Comparison of ENCODE assay signal across 8 cellular contexts in genomic region chr1:185680453-185680852, GRCh38. TPM values are rescaled to one million over a fixed set of nuclear protein-coding genes. Genes with fewer than 3 reads are reported as not detected.
DNase-seq lines count a peak whose midpoint lies in the region; ATAC-seq and TF ChIP-seq lines count a peak whose summit lies in the region.

No MANE protein-coding gene starts in this region.

- no peaks in the 10 kb centered on the region for H3K9me3 Mint-ChIP-seq in activated T-cell treated with anti-CD3 and anti-CD28 coated beads, Interleukin-2, amount 50 U/mL, for 24 hours
- H3K9me3 Mint-ChIP-seq in activated naive CD8-positive, alpha-beta T cell (ENCODE audit: low read depth): no peaks in the 10 kb centered on the region

- H3K4me2 ChIP-seq in Karpas-422 (ENCODE audit: low read depth, low read length, poor library complexity, severe bottlenecking): no peak overlapping the region

- H3K36me3 Mint-ChIP-seq in activated T-cell treated with anti-CD3 and anti-CD28 coated beads, Interleukin-2, amount 50 U/mL, for 24 hours (ENCODE audit: low read depth): no peaks in the 10 kb centered on the region
- H3K36me3 Mint-ChIP-seq in activated naive CD8-positive, alpha-beta T cell: no peaks in the 10 kb centered on the region

- no peak overlapping the region for H3K4me3 ChIP-seq in Karpas-422 (ENCODE audit: low read length)
- H3K4me3 ChIP-seq in transverse colon: no peak overlapping the region

- H3K79me2 ChIP-seq in Karpas-422 (ENCODE audit: low read length): no peaks in the 10 kb centered on the region

- peak overlapping the region; percentile 37; the same call in 1 of the 2 replicates for H3K9ac ChIP-seq in Karpas-422 (ENCODE audit: low read length)

- in situ Hi-C loops in transverse colon (cut with MboI; ENCODE audit: low pct_ligation_motif_present in 1 of 4, low pct_unique_long_range_greater_than_20kb in 1 of 4, low sequenced_read_pairs in 3 of 4): loop anchor here in 2 of 4 donors (25.0 kb wide), 1 partner anchor 868 kb away; no protein-coding TSS in a partner anchor

- intact Hi-C loops in transverse colon (cut with DNase I; ENCODE audit: low total_unique reads): no loop called here

- H3K27ac ChIP-seq in Karpas-422 (ENCODE audit: low read length) (no peak overlapping the region), transverse colon (no peak overlapping the region)

- peaks cover 29% of the 10 kb centered on the region for H3K4me1 Mint-ChIP-seq in activated T-cell treated with anti-CD3 and anti-CD28 coated beads, Interleukin-2, amount 50 U/mL, for 24 hours (ENCODE audit: low read depth)
- H3K4me1 Mint-ChIP-seq in activated naive CD8-positive, alpha-beta T cell (ENCODE audit: low read depth): peaks cover 27% of the 10 kb centered on the region

- H4K20me1 ChIP-seq in Karpas-422 (ENCODE audit: insufficient read depth, low read depth, low read length): no peaks in the 10 kb centered on the region

- WGBS in transverse colon (ENCODE audit: low coverage in 1 of 2), 2 donors: 74 to 75% methylated on average over 3 to 4 of the region's 4 CpGs

- H3K27me3 Mint-ChIP-seq in activated T-cell treated with anti-CD3 and anti-CD28 coated beads, Interleukin-2, amount 50 U/mL, for 24 hours: no peaks in the 10 kb centered on the region
- peaks cover 3% of the 10 kb centered on the region for H3K27me3 Mint-ChIP-seq in activated naive CD8-positive, alpha-beta T cell

- H3K4me3 Mint-ChIP-seq in activated T-cell treated with anti-CD3 and anti-CD28 coated beads, Interleukin-2, amount 50 U/mL, for 24 hours: no peak overlapping the region
- H3K4me3 Mint-ChIP-seq in activated naive CD8-positive, alpha-beta T cell: peak overlapping the region; percentile 0

- no peaks in the 10 kb centered on the region for H3K9me2 ChIP-seq in Karpas-422 (replicated peaks; ENCODE audit: insufficient read depth, low read length)

- peak overlapping the region; percentile 7 for H3K27ac Mint-ChIP-seq in activated T-cell treated with anti-CD3 and anti-CD28 coated beads, Interleukin-2, amount 50 U/mL, for 24 hours
- no peak overlapping the region for H3K27ac Mint-ChIP-seq in activated naive CD8-positive, alpha-beta T cell

- no peak for DNase-seq in activated T-cell treated with anti-CD3 and anti-CD28 coated beads, Interleukin-2, amount 50 U/mL, for 24 hours
- DNase-seq in activated T-cell treated with anti-CD3 and anti-CD28 coated beads for 4 hours (no peak), Karpas-422 (no peak), transverse colon (no peak)
- DNase-seq in stimulated activated CD8-positive, alpha-beta memory T cell treated with anti-CD3 and anti-CD28 coated beads, Interleukin-4, amount 100 ng/mL, for 48 hours: peak; percentile 29

- peaks cover 7% of the 10 kb centered on the region for H3K4me1 ChIP-seq in Karpas-422 (ENCODE audit: low read length)
- peaks cover 0 to 25% (median under 1%) of the 10 kb centered on the region in 4 donors for H3K4me1 ChIP-seq in transverse colon

- no peaks in the 10 kb centered on the region for H3K36me3 ChIP-seq in Karpas-422 (ENCODE audit: insufficient read depth, low read length)
- no peaks in the 10 kb centered on the region for H3K36me3 ChIP-seq in transverse colon

- ATAC-seq in GM19452 (IDR thresholded peaks at IDR 0.05; ENCODE audit: unreplicated experiment) (no peak), GM21423 (IDR thresholded peaks at IDR 0.05; ENCODE audit: unreplicated experiment) (no peak)

- H3K9me3 ChIP-seq in Karpas-422 (ENCODE audit: low read length): no peaks in the 10 kb centered on the region
- H3K9me3 ChIP-seq in transverse colon: no peaks in the 10 kb centered on the region

- H3K27me3 ChIP-seq in Karpas-422 (ENCODE audit: low read length) (no peaks in the 10 kb centered on the region), transverse colon (no peaks in the 10 kb centered on the region)

- H2AFZ ChIP-seq in Karpas-422 (ENCODE audit: low read length): peak overlapping the region; percentile 48; the same call in 1 of the 2 replicates

- no peak for TF ChIP-seq EP300 in transverse colon (IDR thresholded peaks at IDR 0.05; ENCODE audit: low read depth)

- TF ChIP-seq CTCF in transverse colon (IDR thresholded peaks at IDR 0.05): no peak

- no peak for TF ChIP-seq POLR2A in transverse colon (IDR thresholded peaks at IDR 0.05)

RNA-seq across cellular contexts. Expression of gene HMCN1, which starts 53.7 kb away (rescaled TPM):
- 0.18 and 0.63 TPM in 2 replicates for total RNA-seq in Karpas-422 (2014; rRNA removed; shearing (Covaris generic); ENCODE audit: low replicate concordance)
- 1 to 10 TPM; 1.1 to 2.7 (median 2.1) TPM for total RNA-seq in transverse colon
